25 cellular contexts compared by ENCODE assay signal in genomic region chr3:45084361-45084760, GRCh38. TPM values are rescaled to one million over a fixed set of nuclear protein-coding genes. Genes with fewer than 3 reads are reported as not detected.
"Had no signal": no experiment of that assay in that cellular context is flagged by ENCODE, and none has a peak within 500 bp of the region (broad histone marks: within the 10 kb centered on the region; RNA-seq: fewer than 3 reads in every experiment).

No MANE protein-coding gene starts in this region.

- H2AFZ ChIP-seq: parathyroid adenoma had no signal

- H3K4me1 Mint-ChIP-seq: activated CD8-positive, alpha-beta memory T cell treated with anti-CD3 and anti-CD28 coated beads, Interleukin-2, amount 10 ng/mL, durations not matched to agents 7 days and 5 days; immature natural killer cell; stimulated activated naive B cell treated with anti-CD40 and anti-IgM and Interleukin-4, amounts not matched to agents 10 μg/mL and 1 μg/mL and 100 μg/mL, for 72 hours had no signal

- H3K27ac Mint-ChIP-seq: activated CD8-positive, alpha-beta memory T cell treated with anti-CD3 and anti-CD28 coated beads, Interleukin-2, amount 10 ng/mL, durations not matched to agents 7 days and 5 days; activated CD8-positive, alpha-beta T cell treated with anti-CD3 and anti-CD28 coated beads, Interleukin-2, amount 10 ng/mL, durations not matched to agents 7 days and 5 days; activated naive CD8-positive, alpha-beta T cell; activated T-cell treated with anti-CD3 and anti-CD28 coated beads, Interleukin-2, amount 50 U/mL, for 72 hours; immature natural killer cell; naive thymus-derived CD4-positive, alpha-beta T cell; stimulated activated naive B cell treated with anti-CD40 and anti-IgM and Interleukin-4, amounts not matched to agents 10 μg/mL and 1 μg/mL and 100 μg/mL, for 72 hours; T-helper 17 cell; WTC11 had no signal

- H3K9ac ChIP-seq: parathyroid adenoma had no signal

- H3K4me3 ChIP-seq: heart left ventricle, right atrium auricular region, smooth muscle cell, transverse colon had no signal

- H3K27ac ChIP-seq: heart left ventricle, parathyroid adenoma, right atrium auricular region had no signal

- H3K4me1 ChIP-seq: parathyroid adenoma, right atrium auricular region had no signal

- H3K9me3 Mint-ChIP-seq: immature natural killer cell, WTC11 had no signal

- H3K9me3 ChIP-seq: heart left ventricle, right atrium auricular region, transverse colon had no signal

- H3K36me3 ChIP-seq: heart left ventricle, right atrium auricular region, transverse colon had no signal

- ATAC-seq: activated CD8-positive, alpha-beta memory T cell treated with anti-CD3 and anti-CD28 coated beads, Interleukin-2, amount 10 ng/mL, durations not matched to agents 7 days and 5 days; activated CD8-positive, alpha-beta T cell treated with anti-CD3 and anti-CD28 coated beads, Interleukin-2, amount 10 ng/mL, durations not matched to agents 7 days and 5 days; activated T-cell treated with anti-CD3 and anti-CD28 coated beads, Interleukin-2, amount 50 U/mL, for 72 hours; heart left ventricle; left colon; naive thymus-derived CD4-positive, alpha-beta T cell; stimulated activated naive B cell treated with anti-CD40 and anti-IgM and Interleukin-4, amounts not matched to agents 10 μg/mL and 1 μg/mL and 100 μg/mL, for 72 hours; T-helper 17 cell; WTC11 had no signal

- H3K4me3 Mint-ChIP-seq: activated CD8-positive, alpha-beta memory T cell treated with anti-CD3 and anti-CD28 coated beads, Interleukin-2, amount 10 ng/mL, durations not matched to agents 7 days and 5 days; activated CD8-positive, alpha-beta T cell treated with anti-CD3 and anti-CD28 coated beads, Interleukin-2, amount 10 ng/mL, durations not matched to agents 7 days and 5 days; activated naive CD8-positive, alpha-beta T cell; activated T-cell treated with anti-CD3 and anti-CD28 coated beads, Interleukin-2, amount 50 U/mL, for 72 hours; immature natural killer cell; naive thymus-derived CD4-positive, alpha-beta T cell; stimulated activated naive B cell treated with anti-CD40 and anti-IgM and Interleukin-4, amounts not matched to agents 10 μg/mL and 1 μg/mL and 100 μg/mL, for 72 hours; T-helper 17 cell; WTC11 had no signal

- H3K27me3 ChIP-seq: heart left ventricle, right atrium auricular region, transverse colon had no signal

- DNase-seq: activated CD4-positive, alpha-beta T cell treated with anti-CD3 and anti-CD28 coated beads for 1 hour; activated CD8-positive, alpha-beta memory T cell treated with anti-CD3 and anti-CD28 coated beads, Interleukin-2, amount 10 ng/mL, durations not matched to agents 7 days and 5 days; activated CD8-positive, alpha-beta T cell treated with anti-CD3 and anti-CD28 coated beads, Interleukin-2, amount 10 ng/mL, durations not matched to agents 7 days and 5 days; activated naive CD4-positive, alpha-beta T cell; activated T-cell treated with anti-CD3 and anti-CD28 coated beads, Interleukin-2, amount 50 U/mL, for 72 hours; aorta; foreskin fibroblast; heart left ventricle; immature natural killer cell; kidney; left colon; mammary epithelial cell; midbrain; naive thymus-derived CD4-positive, alpha-beta T cell; stimulated activated CD4-positive, alpha-beta T cell treated with anti-CD3 and anti-CD28 coated beads, Interleukin-15, amount 100 ng/mL, for 24 hours; stimulated activated CD4-positive, alpha-beta T cell treated with anti-CD3 and anti-CD28 coated beads, Interleukin-2, amount 100 ng/mL, for 24 hours; stimulated activated naive B cell treated with anti-CD40 and anti-IgM and Interleukin-4, amounts not matched to agents 10 μg/mL and 1 μg/mL and 100 μg/mL, for 72 hours; T-helper 17 cell; transverse colon had no signal

- H3K36me3 Mint-ChIP-seq: activated CD8-positive, alpha-beta memory T cell treated with anti-CD3 and anti-CD28 coated beads, Interleukin-2, amount 10 ng/mL, durations not matched to agents 7 days and 5 days; activated naive CD8-positive, alpha-beta T cell; immature natural killer cell; stimulated activated naive B cell treated with anti-CD40 and anti-IgM and Interleukin-4, amounts not matched to agents 10 μg/mL and 1 μg/mL and 100 μg/mL, for 72 hours had no signal

- H3K27me3 Mint-ChIP-seq: activated naive CD8-positive, alpha-beta T cell; stimulated activated naive B cell treated with anti-CD40 and anti-IgM and Interleukin-4, amounts not matched to agents 10 μg/mL and 1 μg/mL and 100 μg/mL, for 72 hours; T-helper 17 cell had no signal

RNA-seq across cellular contexts. Expression of gene CLEC3B, which starts 58.3 kb away (rescaled TPM):
- total RNA-seq: activated CD8-positive, alpha-beta memory T cell treated with anti-CD3 and anti-CD28 coated beads, Interleukin-2, amount 10 ng/mL, durations not matched to agents 7 days and 5 days; endothelial cell of umbilical vein; smooth muscle cell had no signal
- polyA plus RNA-seq: naive thymus-derived CD4-positive, alpha-beta T cell; smooth muscle cell had no signal
